Comparison of ENCODE assay signal across 10 cellular contexts in the genomic region with DNA sequence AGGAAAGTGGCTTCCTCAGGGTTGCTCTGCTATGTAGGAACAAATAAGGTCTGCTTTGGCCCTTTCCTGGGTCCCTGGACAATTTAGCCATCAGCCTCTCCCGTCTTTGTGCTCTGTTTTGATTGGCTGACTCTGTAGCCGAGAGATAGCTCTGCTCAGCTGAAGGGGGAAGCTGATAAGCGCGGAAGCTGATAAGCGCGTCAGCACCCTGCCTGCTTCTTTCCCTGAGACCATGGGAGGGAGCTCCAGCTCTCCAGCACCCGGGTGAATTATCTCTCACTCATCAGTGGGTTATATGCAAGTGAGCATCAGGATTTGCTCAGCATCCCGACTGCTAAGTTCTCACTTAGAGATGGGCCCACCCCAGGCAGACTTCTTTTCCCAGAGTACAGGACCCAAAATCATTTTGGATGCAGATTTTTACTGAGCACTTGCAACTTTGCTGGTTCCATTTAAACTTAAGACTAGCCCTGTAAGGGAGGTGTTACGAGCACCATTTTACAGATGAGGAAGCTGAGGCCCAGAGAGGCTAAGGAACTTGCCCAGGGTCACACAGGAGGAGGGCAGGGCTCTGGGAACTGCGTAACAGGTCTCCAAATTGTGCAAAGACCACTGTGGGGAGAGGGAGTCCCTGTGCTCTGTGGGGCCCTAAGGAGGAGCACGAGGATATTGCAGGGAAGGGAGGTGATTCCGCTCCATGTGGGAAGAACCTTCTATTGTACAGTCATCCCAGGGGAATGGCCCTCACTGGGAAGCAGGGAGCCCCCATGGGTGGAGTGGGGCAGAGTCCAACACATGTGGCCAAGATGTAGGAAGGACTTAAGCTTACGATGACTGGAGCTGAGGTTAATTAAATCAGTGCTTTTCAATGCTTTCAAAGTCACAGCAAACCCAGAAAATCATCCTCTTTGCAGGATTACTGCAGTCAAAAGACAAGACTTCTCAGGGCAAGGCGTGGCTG.
DNase-seq lines count a peak whose midpoint lies in the region; ATAC-seq, FAIRE-seq and TF ChIP-seq lines count a peak whose summit lies in the region.
"Had no signal": no experiment of that assay in that cellular context is flagged by ENCODE, and none has a peak within 500 bp of the region (broad histone marks: within the 10 kb centered on the region; RNA-seq: fewer than 3 reads in every experiment).

No MANE protein-coding gene starts in this region.

- TF ChIP-seq RAD21 in SK-N-SH (IDR thresholded peaks at IDR 0.05; ENCODE audit: low read length): peak; percentile 87

- H3K9me2 ChIP-seq in SK-N-SH (no peaks in the 10 kb centered on the region), MM.1S (replicated peaks; ENCODE audit: insufficient read depth, low read length) (no peaks in the 10 kb centered on the region)

- no peaks in the 10 kb centered on the region for H3K27me3 ChIP-seq in SK-N-SH (ENCODE audit: insufficient read depth)
- no peaks in the 10 kb centered on the region for H3K27me3 ChIP-seq in foreskin keratinocyte
- no peaks in the 10 kb centered on the region for H3K27me3 ChIP-seq in small intestine (ENCODE audit: control insufficient read depth in 2 of 2, insufficient read depth in 2 of 2, low read length in 2 of 2)
- H3K27me3 ChIP-seq in MM.1S (replicated peaks; ENCODE audit: insufficient read depth, low read length): peaks cover 9% of the 10 kb centered on the region

- peak; percentile 46 for TF ChIP-seq CTCF in SK-N-SH (IDR thresholded peaks at IDR 0.05)
- peak; percentile 54 for TF ChIP-seq CTCF in foreskin keratinocyte (conservative IDR thresholded peaks at IDR 0.05)
- no peak for TF ChIP-seq CTCF in MM.1S (IDR thresholded peaks at IDR 0.05; ENCODE audit: low read length)

- no peak overlapping the region; a peak in 1 of 4 replicates for H3K27ac ChIP-seq in SK-N-SH (ENCODE audit: low read depth in 2 of 2, low read length in 1 of 2)
- no peak overlapping the region for H3K27ac ChIP-seq in foreskin keratinocyte
- no peak overlapping the region for H3K27ac ChIP-seq in small intestine (ENCODE audit: low read depth in 1 of 2, low read length in 1 of 2)
- H3K27ac ChIP-seq in MM.1S (ENCODE audit: low read length): no peak overlapping the region

- FAIRE-seq in small intestine (lab: Jason Lieb, UNC): no peak

- POLR2A ChIA-PET in SK-N-SH (lab: Yijun Ruan, JAX): interaction anchor here (1.2 kb wide), 1 partner anchor 11 kb away, joined by 3 read pairs; no protein-coding TSS in a partner anchor

- H3K9me3 ChIP-seq in SK-N-SH (no peaks in the 10 kb centered on the region), small intestine (ENCODE audit: control insufficient read depth, low read depth) (no peaks in the 10 kb centered on the region), MM.1S (replicated peaks; ENCODE audit: insufficient read depth, low read length) (no peaks in the 10 kb centered on the region)

- no peak for ATAC-seq in foreskin keratinocyte
- ATAC-seq in HG03442 (IDR thresholded peaks at IDR 0.05; ENCODE audit: unreplicated experiment): no peak

- 0 out of 4 replicates have a peak, but pooled peaks of 1 of the 2 experiments have one; percentile 21 for TF ChIP-seq EP300 in SK-N-SH (IDR thresholded peaks at IDR 0.05; ENCODE audit: borderline replicate concordance in 1 of 2, low read depth in 1 of 2, low read length in 1 of 2)

- H3K79me2 ChIP-seq in SK-N-SH (ENCODE audit: insufficient read depth): no peaks in the 10 kb centered on the region
- no peaks in the 10 kb centered on the region for H3K79me2 ChIP-seq in MM.1S (ENCODE audit: low read length)

- H3K4me3 ChIP-seq in SK-N-SH (ENCODE audit: low read depth in 2 of 2, low read length in 1 of 2) (no peak overlapping the region), small intestine (ENCODE audit: low read depth in 1 of 2, low read length in 2 of 2) (no peak overlapping the region), MM.1S (ENCODE audit: low read length) (no peak overlapping the region)

- H3K4me1 ChIP-seq in SK-N-SH (ENCODE audit: control insufficient read depth in 1 of 2, insufficient read depth in 2 of 2, low read depth in 1 of 2, low read length in 1 of 2) (peaks cover 0 to 42% of the 10 kb centered on the region in 2 experiments; a peak in 2 of 4 replicates), foreskin keratinocyte (no peaks in the 10 kb centered on the region), small intestine (ENCODE audit: control insufficient read depth in 2 of 2, insufficient read depth in 1 of 2, low read depth in 1 of 2, low read length in 1 of 2) (no peaks in the 10 kb centered on the region), MM.1S (ENCODE audit: low read length) (no peaks in the 10 kb centered on the region)

- no peak overlapping the region for H3K4me2 ChIP-seq in SK-N-SH
- H3K4me2 ChIP-seq in MM.1S (ENCODE audit: low read depth, low read length): no peak overlapping the region

- H4K20me1 ChIP-seq in SK-N-SH (ENCODE audit: insufficient read depth) (no peaks in the 10 kb centered on the region), MM.1S (ENCODE audit: insufficient read depth, low read length) (no peaks in the 10 kb centered on the region)

- CTCF ChIA-PET in SK-N-SH (lab: Yijun Ruan, JAX): interaction anchor here (0.7 to 10.5 kb wide), 25 partner anchors 8 to 157 kb away, joined by 3 to 137 read pairs (median 4); a partner anchor contains a TSS

- H3K36me3 ChIP-seq in SK-N-SH (replicated peaks in 1 of 2; ENCODE audit: control insufficient read depth in 1 of 2, insufficient read depth in 2 of 2, low read length in 1 of 2) (peaks cover 0 to 2% of the 10 kb centered on the region in 2 experiments), small intestine (ENCODE audit: control insufficient read depth in 2 of 2, insufficient read depth in 2 of 2, low read length in 2 of 2) (no peaks in the 10 kb centered on the region), MM.1S (replicated peaks; ENCODE audit: insufficient read depth, low read length) (no peaks in the 10 kb centered on the region)

- H3F3A ChIP-seq in SK-N-SH (replicated peaks; ENCODE audit: insufficient read depth) (no peaks in the 10 kb centered on the region), MM.1S (ENCODE audit: insufficient read depth, low read length) (no peaks in the 10 kb centered on the region)

- no peak overlapping the region for H3K9ac ChIP-seq in SK-N-SH
- no peak overlapping the region for H3K9ac ChIP-seq in MM.1S (ENCODE audit: low read length)

- WGBS in SK-N-SH (ENCODE audit: low lambda C conversion rate): 65% methylated on average over 13 of the region's 14 CpGs
- 21 to 45% (median 37%) methylated on average over 14 of the region's 14 CpGs for WGBS in small intestine, 3 donors

- no peak overlapping the region for H2AFZ ChIP-seq in SK-N-SH (ENCODE audit: low read depth)
- H2AFZ ChIP-seq in MM.1S (ENCODE audit: low read length): no peak overlapping the region

- peak; percentile 17 for DNase-seq in DMS53 (lab: John Stamatoyannopoulos, UW)
- no peak for DNase-seq in DMS53 treated with DMSO at 0.1 percent for 48 hours (lab: John Stamatoyannopoulos, UW; ENCODE audit: unreplicated experiment)
- peak; percentile 94 for DNase-seq in SK-N-SH
- DNase-seq in foreskin keratinocyte: no peak
- DNase-seq in small intestine: peak; percentile 8
- no peak for DNase-seq in central memory CD4-positive, alpha-beta T cell
- no peak for DNase-seq in MM.1S
- DNase-seq: activated CD8-positive, alpha-beta memory T cell treated with anti-CD3 and anti-CD28 coated beads, Interleukin-2, amount 50 U/mL, for 4 hours; NCI-H1436 treated with DMSO at 0.1 percent for 48 hours had no signal

TF ChIP-seq in SK-N-SH, 30 proteins besides CTCF, POLR2A, EP300 and RAD21:
- TF ChIP-seq FOXJ3 (CRISPR knock-in tag; IDR thresholded peaks at IDR 0.05) (0 out of 2 replicates have a peak, but pooled peaks have one; percentile 42), FOSL2 (IDR thresholded peaks at IDR 0.05; ENCODE audit: borderline replicate concordance, low read depth) (no peak), MXI1 (IDR thresholded peaks at IDR 0.05; ENCODE audit: low read depth, low read length) (0 out of 2 replicates have a peak, but pooled peaks have one; percentile 23), GATA2 (CRISPR knock-in tag; IDR thresholded peaks at IDR 0.05) (peak; percentile 99), TCF12 (IDR thresholded peaks at IDR 0.05) (peak; percentile 36; the same call in 1 of the 2 replicates), SMC3 (IDR thresholded peaks at IDR 0.05; ENCODE audit: low read depth, low read length) (peak; percentile 81), RCOR1 (IDR thresholded peaks at IDR 0.05; ENCODE audit: low read length) (peak; percentile 76)
- TF ChIP-seq, protein P1, sequence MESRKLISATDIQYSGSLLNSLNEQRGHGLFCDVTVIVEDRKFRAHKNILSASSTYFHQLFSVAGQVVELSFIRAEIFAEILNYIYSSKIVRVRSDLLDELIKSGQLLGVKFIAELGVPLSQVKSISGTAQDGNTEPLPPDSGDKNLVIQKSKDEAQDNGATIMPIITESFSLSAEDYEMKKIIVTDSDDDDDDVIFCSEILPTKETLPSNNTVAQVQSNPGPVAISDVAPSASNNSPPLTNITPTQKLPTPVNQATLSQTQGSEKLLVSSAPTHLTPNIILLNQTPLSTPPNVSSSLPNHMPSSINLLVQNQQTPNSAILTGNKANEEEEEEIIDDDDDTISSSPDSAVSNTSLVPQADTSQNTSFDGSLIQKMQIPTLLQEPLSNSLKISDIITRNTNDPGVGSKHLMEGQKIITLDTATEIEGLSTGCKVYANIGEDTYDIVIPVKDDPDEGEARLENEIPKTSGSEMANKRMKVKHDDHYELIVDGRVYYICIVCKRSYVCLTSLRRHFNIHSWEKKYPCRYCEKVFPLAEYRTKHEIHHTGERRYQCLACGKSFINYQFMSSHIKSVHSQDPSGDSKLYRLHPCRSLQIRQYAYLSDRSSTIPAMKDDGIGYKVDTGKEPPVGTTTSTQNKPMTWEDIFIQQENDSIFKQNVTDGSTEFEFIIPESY (IDR thresholded peaks at IDR 0.05; ENCODE audit: borderline replicate concordance, low read depth): no peak

Comparison
In these comparisons a context has a peak if more than half of its experiments do, and no peak if none do; other contexts are left out.
1. DNase-seq: peak in DMS53 (single experiment), SK-N-SH (single experiment) and small intestine (single experiment); none in DMS53 treated with DMSO at 0.1 percent for 48 hours (single experiment), foreskin keratinocyte (0 of 2), central memory CD4-positive, alpha-beta T cell (single experiment) and MM.1S (single experiment).